8 cellular contexts compared by ENCODE assay signal in the genomic region with DNA sequence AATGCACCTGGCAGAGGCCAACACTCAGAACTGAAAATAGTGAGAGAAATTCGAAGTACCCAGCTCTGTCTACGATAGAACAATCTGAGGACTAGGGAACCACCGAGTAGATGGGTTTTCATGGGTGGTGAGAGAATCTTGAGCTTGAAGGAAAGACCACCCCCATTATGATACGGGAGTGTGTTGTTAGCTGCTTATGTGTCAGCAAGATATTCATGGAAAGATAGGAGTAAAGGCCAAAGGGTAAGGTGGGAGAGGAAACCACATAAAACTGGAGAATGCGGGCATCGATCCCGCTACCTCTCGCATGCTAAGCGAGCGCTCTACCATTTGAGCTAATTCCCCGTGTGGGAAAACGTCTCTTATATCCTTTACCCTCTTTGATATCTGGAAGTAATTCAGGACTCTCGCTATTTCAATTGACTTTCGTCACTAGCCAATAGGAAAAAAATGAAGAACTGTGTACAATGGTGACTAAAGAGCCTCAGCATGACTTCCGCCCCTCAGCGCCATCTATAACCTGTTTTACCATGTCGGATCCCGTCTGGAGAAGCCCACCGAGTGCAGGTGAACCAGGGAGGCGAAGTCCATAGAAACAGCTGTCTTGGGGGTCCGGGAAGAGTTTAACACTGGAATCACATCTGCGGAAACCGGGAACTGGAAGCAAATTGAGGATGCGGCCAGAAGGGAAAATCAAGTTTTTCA. TPM values are rescaled to one million over a fixed set of nuclear protein-coding genes. Genes with fewer than 3 reads are reported as not detected.
DNase-seq lines count a peak whose midpoint lies in the region; ATAC-seq and TF ChIP-seq lines count a peak whose summit lies in the region.

No MANE protein-coding gene starts in this region.

- DNase-seq in GDM1 (lab: John Stamatoyannopoulos, UW) (peak; percentile 56), NCI-H1436 (lab: John Stamatoyannopoulos, UW) (peak; percentile 78), MCF 10A (ENCODE audit: unreplicated experiment) (peak; percentile 89), iPS-NIHi7 (ENCODE audit: extremely low spot score) (peak; percentile 56), T-helper 9 cell (no peak)

- no peaks in the 10 kb centered on the region for H3K27me3 ChIP-seq in skeletal muscle tissue (ENCODE audit: control insufficient read depth in 3 of 3, insufficient read depth in 3 of 3, low read length in 3 of 3)

- peak overlapping the region; percentile 91 for H3K27ac Mint-ChIP-seq in MCF 10A (ENCODE audit: low read depth, unreplicated experiment)

- POLR2A ChIA-PET in MCF 10A (lab: Yijun Ruan, JAX) = interaction anchor here (0.6 to 2.4 kb wide), 16 partner anchors 10 to 1294 kb away, joined by 3 to 24 read pairs (median 4); a partner anchor contains a TSS

- H3K27ac ChIP-seq in skeletal muscle tissue (ENCODE audit: low read depth, low read length) = peak overlapping the region; percentile 42

- H3K4me3 Mint-ChIP-seq in MCF 10A (ENCODE audit: unreplicated experiment) = peak overlapping the region; percentile 82

- H3K4me1 Mint-ChIP-seq in MCF 10A (ENCODE audit: insufficient read depth, unreplicated experiment) = peaks cover 11% of the 10 kb centered on the region

- intact Hi-C loops in MCF 10A (cut with micrococcal nuclease) = loop anchor here (1.0 kb wide), 3 partner anchors 15 to 33 kb away; a partner anchor contains a TSS

- BruUV-seq in MCF 10A (replicated peaks; lab: Mats Ljungman, UMichigan) = TSS peak; percentile 92

- H3K36me3 Mint-ChIP-seq in MCF 10A (ENCODE audit: insufficient read depth, unreplicated experiment) = peaks cover 30% of the 10 kb centered on the region

- ATAC-seq in SK-N-SH treated with all-trans-retinoic acid at 6 μM for 48 hours (peak; percentile 72), HG02840 (IDR thresholded peaks at IDR 0.05; ENCODE audit: low FRiP score, unreplicated experiment) (no peak)

- CTCF ChIA-PET in MCF 10A (lab: Yijun Ruan, JAX) = interaction anchor here (0.5 to 9.2 kb wide), 9 partner anchors 21 to 804 kb away, joined by 3 to 84 read pairs (median 3); no protein-coding TSS in a partner anchor

- H3K9ac ChIP-seq in skeletal muscle tissue (ENCODE audit: low read depth in 1 of 3, low read length in 3 of 3) = peak overlapping the region; percentile 25 to 55 (median 51)

- H3K9me3 Mint-ChIP-seq in MCF 10A (ENCODE audit: unreplicated experiment) = no peaks in the 10 kb centered on the region

- no peaks in the 10 kb centered on the region for H3K36me3 ChIP-seq in skeletal muscle tissue (ENCODE audit: control insufficient read depth in 3 of 3, insufficient read depth in 3 of 3, low read length in 3 of 3)

- no peak for TF ChIP-seq CTCF in MCF 10A (IDR thresholded peaks at IDR 0.05; ENCODE audit: unreplicated experiment)

- H3K4me1 ChIP-seq in skeletal muscle tissue (ENCODE audit: control insufficient read depth in 3 of 3, insufficient read depth in 3 of 3, low read length in 3 of 3) = peaks cover 0 to 6% (median 4%) of the 10 kb centered on the region in 3 donors

- no peaks in the 10 kb centered on the region for H3K27me3 Mint-ChIP-seq in MCF 10A (ENCODE audit: insufficient read depth, unreplicated experiment)

- no peaks in the 10 kb centered on the region for H3K9me3 ChIP-seq in skeletal muscle tissue (ENCODE audit: control insufficient read depth in 3 of 3, low read length in 3 of 3)

- H3K4me3 ChIP-seq in skeletal muscle tissue (ENCODE audit: low read length in 3 of 3) = peak overlapping the region; percentile 66 to 83 (median 71)

TF ChIP-seq in SK-N-SH treated with all-trans-retinoic acid at 6 μM for 48 hours, 23 proteins besides CTCF, POLR2A, EP300 and RAD21:
- no peak for TF ChIP-seq ZFP30 (CRISPR knock-in tag; IDR thresholded peaks at IDR 0.05)
- 0 out of 2 replicates have a peak, but pooled peaks have one; percentile 36 for TF ChIP-seq GLIS3 (CRISPR knock-in tag; IDR thresholded peaks at IDR 0.05)

RNA-seq across cellular contexts. Expression of a gene that starts 25.0 kb away (rescaled TPM):
- total RNA-seq in MCF 10A (2022) (11.9 and 12.9 TPM in 2 replicates), skeletal muscle tissue (16.2 TPM)

RNA-seq across cellular contexts. Expression of a gene that starts 33.6 kb away (rescaled TPM):
- 71.7 and 75.4 TPM in 2 replicates for total RNA-seq in MCF 10A (2022)
- total RNA-seq in skeletal muscle tissue = 45.9 TPM
